1 cellular context compared by ENCODE assay signal in the genomic region with DNA sequence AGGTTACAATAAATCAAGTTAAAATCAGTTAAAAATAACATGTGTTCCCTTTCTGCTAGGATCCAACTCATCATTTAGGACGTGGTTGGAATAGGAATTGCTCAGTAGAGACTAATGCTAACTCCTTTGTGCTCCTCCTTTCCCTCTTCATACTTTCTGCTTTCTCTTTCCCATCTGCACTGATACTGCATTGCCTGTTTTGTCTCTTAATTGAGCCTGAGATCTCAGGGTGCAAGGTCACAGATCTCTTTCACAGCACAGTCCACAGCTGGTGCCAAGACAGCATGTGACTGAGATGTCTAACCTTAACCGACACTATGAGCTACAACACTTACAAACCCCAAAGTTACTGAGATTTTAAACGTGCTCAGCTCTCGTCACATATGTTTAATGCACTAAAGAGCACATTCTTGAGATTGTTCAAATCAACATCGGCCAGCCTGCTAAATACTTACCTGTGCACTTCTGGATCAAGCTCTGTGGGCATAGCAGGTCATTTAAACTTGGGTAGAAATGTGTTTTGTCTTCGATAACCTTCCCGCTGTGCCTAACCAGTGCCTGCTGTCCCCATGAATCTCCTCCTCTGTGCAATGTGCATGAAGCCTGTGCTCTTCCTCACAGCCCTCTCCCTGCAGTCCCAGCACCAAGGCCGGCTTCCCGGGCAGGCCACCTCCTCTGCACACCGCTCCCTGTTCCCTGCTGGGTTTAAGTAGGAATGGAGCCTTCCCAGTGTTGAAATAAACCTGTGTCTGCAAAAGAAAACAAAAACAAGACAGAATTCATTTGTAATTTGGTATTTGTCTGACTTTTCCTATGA.
TF ChIP-seq lines count a peak whose summit lies in the region.

No MANE protein-coding gene starts in this region.

TF ChIP-seq in HepG2, 621 proteins besides CTCF, POLR2A, EP300 and RAD21 (continued from another document and continues in another):
- TF ChIP-seq NR2F6 (IDR thresholded peaks at IDR 0.05) (peak; percentile 12; the same call in 1 of the 2 replicates), NR2F6 (CRISPR knock-in tag; IDR thresholded peaks at IDR 0.05) (no peak), ZBTB38 (CRISPR knock-in tag; IDR thresholded peaks at IDR 0.05) (peak; percentile 63; the same call in 1 of the 2 replicates), ZNF766 (CRISPR knock-in tag; IDR thresholded peaks at IDR 0.05; ENCODE audit: borderline replicate concordance) (no peak), CENPT (CRISPR knock-in tag; IDR thresholded peaks at IDR 0.05; ENCODE audit: low read depth) (no peak), GATAD2A (CRISPR knock-in tag; IDR thresholded peaks at IDR 0.05) (0 out of 2 replicates have a peak, but pooled peaks have one; percentile 31), ZMYM4 (CRISPR knock-in tag; IDR thresholded peaks at IDR 0.05) (peak; percentile 27; the same call in 1 of the 2 replicates), MED1 (CRISPR knock-in tag; IDR thresholded peaks at IDR 0.05) (peak; percentile 45; the same call in 1 of the 2 replicates), HNF4A (CRISPR knock-in tag; IDR thresholded peaks at IDR 0.05) (peak; percentile 74), MYNN (CRISPR knock-in tag; IDR thresholded peaks at IDR 0.05; ENCODE audit: low read depth) (no peak), MAX (IDR thresholded peaks at IDR 0.05) (0 out of 2 replicates have a peak, but pooled peaks have one; percentile 35), TEAD3 (CRISPR knock-in tag; optimal IDR thresholded peaks at IDR 0.05; ENCODE audit: borderline replicate concordance) (no peak), LRRFIP1 (CRISPR knock-in tag; conservative IDR thresholded peaks at IDR 0.05) (no peak), TFE3 (CRISPR knock-in tag; IDR thresholded peaks at IDR 0.05) (peak; percentile 60; the same call in 1 of the 2 replicates), MAFG (CRISPR knock-in tag; IDR thresholded peaks at IDR 0.05) (no peak), ZNF10 (CRISPR knock-in tag; IDR thresholded peaks at IDR 0.05; ENCODE audit: borderline replicate concordance, low read depth) (no peak), RXRB (CRISPR knock-in tag; IDR thresholded peaks at IDR 0.05; ENCODE audit: borderline replicate concordance) (0 out of 2 replicates have a peak, but pooled peaks have one; percentile 20), PAX8 (CRISPR knock-in tag; IDR thresholded peaks at IDR 0.05; ENCODE audit: borderline replicate concordance) (no peak), TBX2 (CRISPR knock-in tag; IDR thresholded peaks at IDR 0.05; ENCODE audit: borderline replicate concordance) (peak; percentile 59; the same call in 1 of the 2 replicates), MEF2D (CRISPR knock-in tag; IDR thresholded peaks at IDR 0.05) (0 out of 2 replicates have a peak, but pooled peaks have one; percentile 35), ZNF777 (CRISPR knock-in tag; IDR thresholded peaks at IDR 0.05) (no peak)
- TF ChIP-seq, protein P1, sequence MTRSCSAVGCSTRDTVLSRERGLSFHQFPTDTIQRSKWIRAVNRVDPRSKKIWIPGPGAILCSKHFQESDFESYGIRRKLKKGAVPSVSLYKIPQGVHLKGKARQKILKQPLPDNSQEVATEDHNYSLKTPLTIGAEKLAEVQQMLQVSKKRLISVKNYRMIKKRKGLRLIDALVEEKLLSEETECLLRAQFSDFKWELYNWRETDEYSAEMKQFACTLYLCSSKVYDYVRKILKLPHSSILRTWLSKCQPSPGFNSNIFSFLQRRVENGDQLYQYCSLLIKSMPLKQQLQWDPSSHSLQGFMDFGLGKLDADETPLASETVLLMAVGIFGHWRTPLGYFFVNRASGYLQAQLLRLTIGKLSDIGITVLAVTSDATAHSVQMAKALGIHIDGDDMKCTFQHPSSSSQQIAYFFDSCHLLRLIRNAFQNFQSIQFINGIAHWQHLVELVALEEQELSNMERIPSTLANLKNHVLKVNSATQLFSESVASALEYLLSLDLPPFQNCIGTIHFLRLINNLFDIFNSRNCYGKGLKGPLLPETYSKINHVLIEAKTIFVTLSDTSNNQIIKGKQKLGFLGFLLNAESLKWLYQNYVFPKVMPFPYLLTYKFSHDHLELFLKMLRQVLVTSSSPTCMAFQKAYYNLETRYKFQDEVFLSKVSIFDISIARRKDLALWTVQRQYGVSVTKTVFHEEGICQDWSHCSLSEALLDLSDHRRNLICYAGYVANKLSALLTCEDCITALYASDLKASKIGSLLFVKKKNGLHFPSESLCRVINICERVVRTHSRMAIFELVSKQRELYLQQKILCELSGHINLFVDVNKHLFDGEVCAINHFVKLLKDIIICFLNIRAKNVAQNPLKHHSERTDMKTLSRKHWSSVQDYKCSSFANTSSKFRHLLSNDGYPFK (CRISPR knock-in tag; IDR thresholded peaks at IDR 0.05; ENCODE audit: borderline replicate concordance): no peak
- TF ChIP-seq, protein P2, sequence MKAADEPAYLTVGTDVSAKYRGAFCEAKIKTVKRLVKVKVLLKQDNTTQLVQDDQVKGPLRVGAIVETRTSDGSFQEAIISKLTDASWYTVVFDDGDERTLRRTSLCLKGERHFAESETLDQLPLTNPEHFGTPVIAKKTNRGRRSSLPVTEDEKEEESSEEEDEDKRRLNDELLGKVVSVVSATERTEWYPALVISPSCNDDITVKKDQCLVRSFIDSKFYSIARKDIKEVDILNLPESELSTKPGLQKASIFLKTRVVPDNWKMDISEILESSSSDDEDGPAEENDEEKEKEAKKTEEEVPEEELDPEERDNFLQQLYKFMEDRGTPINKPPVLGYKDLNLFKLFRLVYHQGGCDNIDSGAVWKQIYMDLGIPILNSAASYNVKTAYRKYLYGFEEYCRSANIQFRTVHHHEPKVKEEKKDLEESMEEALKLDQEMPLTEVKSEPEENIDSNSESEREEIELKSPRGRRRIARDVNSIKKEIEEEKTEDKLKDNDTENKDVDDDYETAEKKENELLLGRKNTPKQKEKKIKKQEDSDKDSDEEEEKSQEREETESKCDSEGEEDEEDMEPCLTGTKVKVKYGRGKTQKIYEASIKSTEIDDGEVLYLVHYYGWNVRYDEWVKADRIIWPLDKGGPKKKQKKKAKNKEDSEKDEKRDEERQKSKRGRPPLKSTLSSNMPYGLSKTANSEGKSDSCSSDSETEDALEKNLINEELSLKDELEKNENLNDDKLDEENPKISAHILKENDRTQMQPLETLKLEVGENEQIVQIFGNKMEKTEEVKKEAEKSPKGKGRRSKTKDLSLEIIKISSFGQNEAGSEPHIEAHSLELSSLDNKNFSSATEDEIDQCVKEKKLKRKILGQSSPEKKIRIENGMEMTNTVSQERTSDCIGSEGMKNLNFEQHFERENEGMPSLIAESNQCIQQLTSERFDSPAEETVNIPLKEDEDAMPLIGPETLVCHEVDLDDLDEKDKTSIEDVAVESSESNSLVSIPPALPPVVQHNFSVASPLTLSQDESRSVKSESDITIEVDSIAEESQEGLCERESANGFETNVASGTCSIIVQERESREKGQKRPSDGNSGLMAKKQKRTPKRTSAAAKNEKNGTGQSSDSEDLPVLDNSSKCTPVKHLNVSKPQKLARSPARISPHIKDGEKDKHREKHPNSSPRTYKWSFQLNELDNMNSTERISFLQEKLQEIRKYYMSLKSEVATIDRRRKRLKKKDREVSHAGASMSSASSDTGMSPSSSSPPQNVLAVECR (CRISPR knock-in tag; IDR thresholded peaks at IDR 0.05; ENCODE audit: borderline replicate concordance): no peak; the same call in 1 of the 2 replicates
- TF ChIP-seq, protein P3, sequence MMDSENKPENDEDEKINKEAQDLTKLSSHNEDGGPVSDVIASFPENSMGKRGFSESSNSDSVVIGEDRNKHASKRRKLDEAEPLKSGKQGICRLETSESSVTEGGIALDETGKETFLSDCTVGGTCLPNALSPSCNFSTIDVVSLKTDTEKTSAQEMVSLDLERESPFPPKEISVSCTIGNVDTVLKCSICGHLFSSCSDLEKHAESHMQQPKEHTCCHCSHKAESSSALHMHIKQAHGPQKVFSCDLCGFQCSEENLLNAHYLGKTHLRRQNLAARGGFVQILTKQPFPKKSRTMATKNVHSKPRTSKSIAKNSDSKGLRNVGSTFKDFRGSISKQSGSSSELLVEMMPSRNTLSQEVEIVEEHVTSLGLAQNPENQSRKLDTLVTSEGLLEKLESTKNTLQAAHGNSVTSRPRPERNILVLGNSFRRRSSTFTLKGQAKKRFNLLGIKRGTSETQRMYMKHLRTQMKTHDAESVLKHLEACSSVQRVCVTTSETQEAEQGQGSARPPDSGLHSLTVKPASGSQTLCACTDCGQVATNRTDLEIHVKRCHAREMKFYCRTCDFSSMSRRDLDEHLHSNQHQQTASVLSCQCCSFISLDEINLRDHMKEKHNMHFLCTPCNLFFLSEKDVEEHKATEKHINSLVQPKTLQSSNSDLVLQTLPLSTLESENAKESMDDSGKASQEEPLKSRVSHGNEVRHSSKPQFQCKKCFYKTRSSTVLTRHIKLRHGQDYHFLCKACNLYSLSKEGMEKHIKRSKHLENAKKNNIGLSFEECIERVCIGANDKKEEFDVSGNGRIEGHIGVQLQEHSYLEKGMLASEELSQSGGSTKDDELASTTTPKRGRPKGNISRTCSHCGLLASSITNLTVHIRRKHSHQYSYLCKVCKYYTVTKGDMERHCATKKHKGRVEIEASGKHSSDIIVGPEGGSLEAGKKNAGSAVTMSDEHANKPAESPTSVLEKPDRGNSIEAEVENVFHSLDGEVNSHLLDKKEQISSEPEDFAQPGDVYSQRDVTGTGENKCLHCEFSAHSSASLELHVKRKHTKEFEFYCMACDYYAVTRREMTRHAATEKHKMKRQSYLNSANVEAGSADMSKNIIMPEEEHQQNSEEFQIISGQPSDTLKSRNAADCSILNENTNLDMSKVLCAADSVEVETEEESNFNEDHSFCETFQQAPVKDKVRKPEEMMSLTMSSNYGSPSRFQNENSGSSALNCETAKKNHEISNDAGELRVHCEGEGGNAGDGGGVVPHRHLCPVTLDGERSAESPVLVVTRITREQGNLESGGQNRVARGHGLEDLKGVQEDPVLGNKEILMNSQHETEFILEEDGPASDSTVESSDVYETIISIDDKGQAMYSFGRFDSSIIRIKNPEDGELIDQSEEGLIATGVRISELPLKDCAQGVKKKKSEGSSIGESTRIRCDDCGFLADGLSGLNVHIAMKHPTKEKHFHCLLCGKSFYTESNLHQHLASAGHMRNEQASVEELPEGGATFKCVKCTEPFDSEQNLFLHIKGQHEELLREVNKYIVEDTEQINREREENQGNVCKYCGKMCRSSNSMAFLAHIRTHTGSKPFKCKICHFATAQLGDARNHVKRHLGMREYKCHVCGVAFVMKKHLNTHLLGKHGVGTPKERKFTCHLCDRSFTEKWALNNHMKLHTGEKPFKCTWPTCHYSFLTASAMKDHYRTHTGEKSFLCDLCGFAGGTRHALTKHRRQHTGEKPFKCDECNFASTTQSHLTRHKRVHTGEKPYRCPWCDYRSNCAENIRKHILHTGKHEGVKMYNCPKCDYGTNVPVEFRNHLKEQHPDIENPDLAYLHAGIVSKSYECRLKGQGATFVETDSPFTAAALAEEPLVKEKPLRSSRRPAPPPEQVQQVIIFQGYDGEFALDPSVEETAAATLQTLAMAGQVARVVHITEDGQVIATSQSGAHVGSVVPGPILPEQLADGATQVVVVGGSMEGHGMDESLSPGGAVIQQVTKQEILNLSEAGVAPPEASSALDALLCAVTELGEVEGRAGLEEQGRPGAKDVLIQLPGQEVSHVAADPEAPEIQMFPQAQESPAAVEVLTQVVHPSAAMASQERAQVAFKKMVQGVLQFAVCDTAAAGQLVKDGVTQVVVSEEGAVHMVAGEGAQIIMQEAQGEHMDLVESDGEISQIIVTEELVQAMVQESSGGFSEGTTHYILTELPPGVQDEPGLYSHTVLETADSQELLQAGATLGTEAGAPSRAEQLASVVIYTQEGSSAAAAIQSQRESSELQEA (CRISPR knock-in tag; IDR thresholded peaks at IDR 0.05; ENCODE audit: not compliant biosample characterization): no peak
